1 cellular context compared by ENCODE assay signal in genomic region chr14:69868363-69868963, GRCh38.
TF ChIP-seq lines count a peak whose summit lies in the region.

No MANE protein-coding gene starts in this region.

TF ChIP-seq in HepG2, 621 proteins besides CTCF, POLR2A, EP300 and RAD21 (continued from another document):
- TF ChIP-seq RFX3 (CRISPR knock-in tag; IDR thresholded peaks at IDR 0.05): no peak
- TF ChIP-seq CEBPG (CRISPR knock-in tag; IDR thresholded peaks at IDR 0.05): peak; percentile 75
- no peak for TF ChIP-seq HMGXB4 (CRISPR knock-in tag; IDR thresholded peaks at IDR 0.05; ENCODE audit: borderline replicate concordance in 1 of 2, low read depth in 1 of 2)
- TF ChIP-seq ZBTB3 (CRISPR knock-in tag; IDR thresholded peaks at IDR 0.05; ENCODE audit: borderline replicate concordance, low read depth): no peak
- no peak for TF ChIP-seq ZNF354B (CRISPR knock-in tag; IDR thresholded peaks at IDR 0.05)
- no peak for TF ChIP-seq ZNF7 (CRISPR knock-in tag; IDR thresholded peaks at IDR 0.05)
- TF ChIP-seq ZNF430 (CRISPR knock-in tag; IDR thresholded peaks at IDR 0.05): no peak
- TF ChIP-seq ZNF343 (CRISPR knock-in tag; IDR thresholded peaks at IDR 0.05): no peak
- TF ChIP-seq ZC3H4 (CRISPR knock-in tag; IDR thresholded peaks at IDR 0.05; ENCODE audit: borderline replicate concordance): no peak
- no peak for TF ChIP-seq ZNF264 (CRISPR knock-in tag; IDR thresholded peaks at IDR 0.05)
- peak; percentile 41 for TF ChIP-seq ARID5B (CRISPR knock-in tag; IDR thresholded peaks at IDR 0.05)
- TF ChIP-seq ZBED4 (CRISPR knock-in tag; IDR thresholded peaks at IDR 0.05; ENCODE audit: borderline replicate concordance): no peak
- no peak for TF ChIP-seq ZNF761 (CRISPR knock-in tag; conservative IDR thresholded peaks at IDR 0.05)
- peak; percentile 88 for TF ChIP-seq SIX1 (CRISPR knock-in tag; IDR thresholded peaks at IDR 0.05; ENCODE audit: borderline replicate concordance)
- peak; percentile 73; the same call in 1 of the 2 replicates for TF ChIP-seq GATAD2A (CRISPR knock-in tag; IDR thresholded peaks at IDR 0.05)
- no peak for TF ChIP-seq RORA (CRISPR knock-in tag; IDR thresholded peaks at IDR 0.05)
- TF ChIP-seq ARID4A (CRISPR knock-in tag; IDR thresholded peaks at IDR 0.05; ENCODE audit: borderline replicate concordance): no peak
